In the genomic region with DNA sequence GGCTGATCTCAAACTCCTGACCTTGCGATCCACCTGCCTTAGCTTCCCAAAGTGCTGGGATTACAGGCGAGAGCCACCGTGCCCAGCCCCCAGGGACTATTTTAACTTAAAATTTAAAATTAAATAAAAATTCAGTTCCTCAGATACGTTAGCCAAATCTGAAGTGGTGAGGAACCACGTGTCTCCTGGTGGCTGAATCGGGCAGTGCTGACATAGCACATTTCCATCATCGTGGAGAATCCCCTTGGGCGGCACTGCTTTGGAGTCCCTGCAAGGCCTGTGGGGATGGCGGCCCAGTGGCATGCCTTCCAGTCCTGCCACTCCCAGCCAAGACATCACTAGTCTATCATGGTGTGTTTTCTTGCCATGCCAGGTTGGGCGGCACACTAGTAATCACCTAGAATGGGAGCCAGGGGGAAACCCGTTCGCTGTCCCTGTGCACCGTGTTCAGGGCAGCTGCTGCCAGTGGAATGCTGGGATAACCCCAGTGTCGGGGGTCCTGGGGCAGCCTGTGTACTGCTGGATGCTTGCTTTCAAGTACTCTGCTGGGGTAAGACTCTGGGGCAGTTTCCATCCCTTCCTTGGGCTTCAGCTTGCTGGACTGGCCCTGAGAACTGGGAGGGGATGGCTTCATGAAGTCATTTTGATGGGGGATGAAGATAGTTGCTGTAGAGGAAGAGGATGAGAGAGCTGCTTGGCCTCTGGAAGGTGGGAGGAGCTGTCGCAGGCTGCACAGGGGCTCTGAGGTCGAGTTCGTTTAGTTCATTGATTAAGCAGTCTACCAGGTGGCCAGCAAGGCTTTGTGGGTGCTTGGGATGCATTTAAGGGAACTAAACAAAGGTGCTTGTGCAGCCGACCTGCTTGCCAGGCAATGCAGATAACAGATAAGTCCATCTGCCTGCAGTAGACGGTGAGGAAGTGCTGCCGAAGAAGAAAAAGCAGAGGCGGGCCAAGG, we compare ENCODE assay signal across 1 cellular context.
TF ChIP-seq lines count a peak whose summit lies in the region.

No MANE protein-coding gene starts in this region.

TF ChIP-seq in K562, 482 proteins besides CTCF, POLR2A, EP300 and RAD21:
- TF ChIP-seq TBL1XR1 (IDR thresholded peaks at IDR 0.05; ENCODE audit: low read length in 2 of 2): no peak
- TF ChIP-seq, protein P1, sequence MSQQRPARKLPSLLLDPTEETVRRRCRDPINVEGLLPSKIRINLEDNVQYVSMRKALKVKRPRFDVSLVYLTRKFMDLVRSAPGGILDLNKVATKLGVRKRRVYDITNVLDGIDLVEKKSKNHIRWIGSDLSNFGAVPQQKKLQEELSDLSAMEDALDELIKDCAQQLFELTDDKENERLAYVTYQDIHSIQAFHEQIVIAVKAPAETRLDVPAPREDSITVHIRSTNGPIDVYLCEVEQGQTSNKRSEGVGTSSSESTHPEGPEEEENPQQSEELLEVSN (IDR thresholded peaks at IDR 0.05; ENCODE audit: borderline replicate concordance in 1 of 2, extremely low read depth in 1 of 2, insufficient read depth in 1 of 2, insufficient read length in 1 of 2, low read depth in 1 of 2, low read length in 1 of 2, poor library complexity in 1 of 2, severe bottlenecking in 1 of 2): peak in 1 of 2 experiments; percentile 26
- peak; percentile 57 for TF ChIP-seq CBFA2T3 (IDR thresholded peaks at IDR 0.05)
- TF ChIP-seq DPF2 (IDR thresholded peaks at IDR 0.05): peak; percentile 36; the same call in 1 of the 2 replicates
- TF ChIP-seq, protein P2, sequence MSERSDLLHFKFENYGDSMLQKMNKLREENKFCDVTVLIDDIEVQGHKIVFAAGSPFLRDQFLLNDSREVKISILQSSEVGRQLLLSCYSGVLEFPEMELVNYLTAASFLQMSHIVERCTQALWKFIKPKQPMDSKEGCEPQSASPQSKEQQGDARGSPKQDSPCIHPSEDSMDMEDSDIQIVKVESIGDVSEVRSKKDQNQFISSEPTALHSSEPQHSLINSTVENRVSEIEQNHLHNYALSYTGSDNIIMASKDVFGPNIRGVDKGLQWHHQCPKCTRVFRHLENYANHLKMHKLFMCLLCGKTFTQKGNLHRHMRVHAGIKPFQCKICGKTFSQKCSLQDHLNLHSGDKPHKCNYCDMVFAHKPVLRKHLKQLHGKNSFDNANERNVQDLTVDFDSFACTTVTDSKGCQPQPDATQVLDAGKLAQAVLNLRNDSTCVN (CRISPR knock-in tag; IDR thresholded peaks at IDR 0.05): 0 out of 2 replicates have a peak, but pooled peaks have one; percentile 14
- TF ChIP-seq CBFA2T2 (conservative IDR thresholded peaks at IDR 0.05): 0 out of 2 replicates have a peak, but pooled peaks have one; percentile 30
- 0 out of 2 replicates have a peak, but pooled peaks have one; percentile 51 for TF ChIP-seq CTBP1 (IDR thresholded peaks at IDR 0.05; ENCODE audit: borderline replicate concordance)
- TF ChIP-seq RCOR1 (IDR thresholded peaks at IDR 0.05; ENCODE audit: borderline replicate concordance in 1 of 2, low read depth in 2 of 2, low read length in 2 of 2): peak in 1 of 2 experiments; percentile 66; a peak in 1 of 4 replicates
- TF ChIP-seq POLR2B (IDR thresholded peaks at IDR 0.05; ENCODE audit: low read depth, partially characterized antibody): peak; percentile 9
- TF ChIP-seq, protein P3, sequence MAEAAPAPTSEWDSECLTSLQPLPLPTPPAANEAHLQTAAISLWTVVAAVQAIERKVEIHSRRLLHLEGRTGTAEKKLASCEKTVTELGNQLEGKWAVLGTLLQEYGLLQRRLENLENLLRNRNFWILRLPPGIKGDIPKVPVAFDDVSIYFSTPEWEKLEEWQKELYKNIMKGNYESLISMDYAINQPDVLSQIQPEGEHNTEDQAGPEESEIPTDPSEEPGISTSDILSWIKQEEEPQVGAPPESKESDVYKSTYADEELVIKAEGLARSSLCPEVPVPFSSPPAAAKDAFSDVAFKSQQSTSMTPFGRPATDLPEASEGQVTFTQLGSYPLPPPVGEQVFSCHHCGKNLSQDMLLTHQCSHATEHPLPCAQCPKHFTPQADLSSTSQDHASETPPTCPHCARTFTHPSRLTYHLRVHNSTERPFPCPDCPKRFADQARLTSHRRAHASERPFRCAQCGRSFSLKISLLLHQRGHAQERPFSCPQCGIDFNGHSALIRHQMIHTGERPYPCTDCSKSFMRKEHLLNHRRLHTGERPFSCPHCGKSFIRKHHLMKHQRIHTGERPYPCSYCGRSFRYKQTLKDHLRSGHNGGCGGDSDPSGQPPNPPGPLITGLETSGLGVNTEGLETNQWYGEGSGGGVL (CRISPR knock-in tag; IDR thresholded peaks at IDR 0.05): no peak
- peak; percentile 90 for TF ChIP-seq MAFG (tag; conservative IDR thresholded peaks at IDR 0.05)
- no peak for TF ChIP-seq SREBF1 (IDR thresholded peaks at IDR 0.05; ENCODE audit: borderline replicate concordance, low read depth, low read length)
- TF ChIP-seq FOXA1 (IDR thresholded peaks at IDR 0.05; ENCODE audit: borderline replicate concordance): no peak
- TF ChIP-seq MAFF (IDR thresholded peaks at IDR 0.05; ENCODE audit: low read length): peak; percentile 87
- 0 out of 2 replicates have a peak, but pooled peaks have one; percentile 24 for TF ChIP-seq POLR2AphosphoS5 (IDR thresholded peaks at IDR 0.05; ENCODE audit: control insufficient read depth, insufficient read depth, low read depth, low read length)
- peak; percentile 7; the same call in 1 of the 2 replicates for TF ChIP-seq GABPB1 (CRISPR knock-in tag; IDR thresholded peaks at IDR 0.05)
- TF ChIP-seq MAFK (IDR thresholded peaks at IDR 0.05; ENCODE audit: low read length): peak; percentile 90
- TF ChIP-seq GATA2 (CRISPR knock-in tag; IDR thresholded peaks at IDR 0.05): peak; percentile 63
- no peak; the same call in 1 of the 2 replicates for TF ChIP-seq JUND (IDR thresholded peaks at IDR 0.05; ENCODE audit: borderline replicate concordance, low read depth, low read length)
- TF ChIP-seq JUND (tag; IDR thresholded peaks at IDR 0.05; ENCODE audit: borderline replicate concordance, low read depth, low read length): no peak; the same call in 2 of the 3 replicates
- TF ChIP-seq ZEB2 (IDR thresholded peaks at IDR 0.05): peak; percentile 68; the same call in 1 of the 2 replicates
- TF ChIP-seq ARID1B (IDR thresholded peaks at IDR 0.05): peak; percentile 58
- peak; percentile 39; the same call in 1 of the 2 replicates for TF ChIP-seq ATF7 (IDR thresholded peaks at IDR 0.05)
- TF ChIP-seq TEAD4 (IDR thresholded peaks at IDR 0.05; ENCODE audit: low read length): peak; percentile 51
- TF ChIP-seq TEAD4 (CRISPR knock-in tag; IDR thresholded peaks at IDR 0.05; ENCODE audit: borderline replicate concordance): no peak
- no peak for TF ChIP-seq GATAD2B (IDR thresholded peaks at IDR 0.05; ENCODE audit: borderline replicate concordance)
- peak; percentile 95 for TF ChIP-seq ZNF316 (IDR thresholded peaks at IDR 0.05)
- TF ChIP-seq KLF16 (IDR thresholded peaks at IDR 0.05): peak; percentile 39; the same call in 1 of the 2 replicates
- TF ChIP-seq C11orf30 (IDR thresholded peaks at IDR 0.05; ENCODE audit: low read depth): peak; percentile 90
- TF ChIP-seq NCOA4 (IDR thresholded peaks at IDR 0.05; ENCODE audit: partially characterized antibody): no peak
- TF ChIP-seq, protein P4, sequence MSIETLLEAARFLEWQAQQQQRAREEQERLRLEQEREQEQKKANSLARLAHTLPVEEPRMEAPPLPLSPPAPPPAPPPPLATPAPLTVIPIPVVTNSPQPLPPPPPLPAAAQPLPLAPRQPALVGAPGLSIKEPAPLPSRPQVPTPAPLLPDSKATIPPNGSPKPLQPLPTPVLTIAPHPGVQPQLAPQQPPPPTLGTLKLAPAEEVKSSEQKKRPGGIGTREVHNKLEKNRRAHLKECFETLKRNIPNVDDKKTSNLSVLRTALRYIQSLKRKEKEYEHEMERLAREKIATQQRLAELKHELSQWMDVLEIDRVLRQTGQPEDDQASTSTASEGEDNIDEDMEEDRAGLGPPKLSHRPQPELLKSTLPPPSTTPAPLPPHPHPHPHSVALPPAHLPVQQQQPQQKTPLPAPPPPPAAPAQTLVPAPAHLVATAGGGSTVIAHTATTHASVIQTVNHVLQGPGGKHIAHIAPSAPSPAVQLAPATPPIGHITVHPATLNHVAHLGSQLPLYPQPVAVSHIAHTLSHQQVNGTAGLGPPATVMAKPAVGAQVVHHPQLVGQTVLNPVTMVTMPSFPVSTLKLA (conservative IDR thresholded peaks at IDR 0.05): 0 out of 4 replicates have a peak, but pooled peaks of 1 of the 2 experiments have one; percentile 17
- no peak for TF ChIP-seq ZNF431 (CRISPR knock-in tag; IDR thresholded peaks at IDR 0.05)
- peak; percentile 49; the same call in 1 of the 2 replicates for TF ChIP-seq TCF3 (CRISPR knock-in tag; IDR thresholded peaks at IDR 0.05)
- TF ChIP-seq SPI1 (IDR thresholded peaks at IDR 0.05; ENCODE audit: borderline replicate concordance, low read depth, low read length): peak; percentile 89
- TF ChIP-seq BHLHE40 (IDR thresholded peaks at IDR 0.05; ENCODE audit: low read length): peak; percentile 4; the same call in 1 of the 2 replicates
- TF ChIP-seq SP2 (IDR thresholded peaks at IDR 0.05; ENCODE audit: extremely low read depth, low read depth, low read length, poor library complexity, severe bottlenecking): no peak
TF ChIP-seq in K562: peak in this region for 25.
